ENCODE assay signal across 20 cellular contexts in the genomic region with DNA sequence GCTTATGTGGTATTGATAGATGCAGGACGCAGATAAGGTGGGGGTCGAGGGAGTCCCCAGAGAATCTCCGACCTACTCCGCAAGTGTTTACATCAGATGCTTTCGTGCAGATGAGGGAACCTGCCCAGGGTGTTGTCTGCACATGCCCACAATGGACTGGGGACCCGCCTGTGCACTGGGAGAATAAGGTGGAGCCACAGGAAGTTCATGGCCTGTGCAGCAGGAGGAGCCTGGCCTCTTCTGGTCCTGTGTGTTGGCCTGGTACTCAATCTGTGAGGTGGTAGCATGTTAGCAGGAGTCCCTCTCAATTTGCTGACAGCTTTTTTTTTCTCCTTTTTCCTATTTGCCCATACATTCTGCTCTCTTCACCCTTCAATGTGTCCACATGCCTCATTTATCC.
"Had no signal": no experiment of that assay in that cellular context is flagged by ENCODE, and none has a peak within 500 bp of the region (broad histone marks: within the 10 kb centered on the region; RNA-seq: fewer than 3 reads in every experiment).

No MANE protein-coding gene starts in this region.

- H3K4me3 ChIP-seq: hepatocyte, prostate gland, spleen, stomach had no signal

- H3K36me3 Mint-ChIP-seq: naive B cell had no signal

- H3K27me3 ChIP-seq: hepatocyte, spleen, stomach had no signal

- H3K9ac ChIP-seq: parathyroid adenoma had no signal

- H3K27ac ChIP-seq: epithelial cell of prostate, hepatocyte, parathyroid adenoma, prostate gland, spleen, stomach had no signal

- H3K4me1 ChIP-seq: parathyroid adenoma, prostate gland, spleen, stomach had no signal

- H3K79me2 ChIP-seq: hepatocyte, parathyroid adenoma had no signal

- FAIRE-seq: endometrium, urothelium cell line had no signal

- H3K4me2 ChIP-seq: hepatocyte had no signal

- H3K27me3 Mint-ChIP-seq: naive B cell, type B pancreatic cell had no signal

- H3K4me1 Mint-ChIP-seq: naive B cell, nephron had no signal

- ATAC-seq: left colon, sciatic nerve had no signal

- H3K27ac Mint-ChIP-seq: naive B cell, nephron, type B pancreatic cell had no signal

- H2AFZ ChIP-seq: hepatocyte, parathyroid adenoma had no signal

- DNase-seq: effector memory CD4-positive, alpha-beta T cell; foreskin melanocyte; head of caudate nucleus; left colon; mesendoderm; naive B cell; spleen; stimulated activated CD4-positive, alpha-beta T cell treated with anti-CD3 and anti-CD28 coated beads, Interleukin-15, amount 100 ng/mL, for 24 hours; stimulated activated CD4-positive, alpha-beta T cell treated with anti-CD3 and anti-CD28 coated beads, Interleukin-2, amount 100 ng/mL, for 24 hours; stimulated activated naive CD4-positive, alpha-beta T cell; stomach had no signal

- H3K9me3 ChIP-seq: prostate gland, spleen, stomach had no signal

- H3K36me3 ChIP-seq: prostate gland, spleen had no signal

- H3K4me3 Mint-ChIP-seq: naive B cell, nephron, type B pancreatic cell had no signal
